9 cellular contexts compared by ENCODE assay signal in the genomic region with DNA sequence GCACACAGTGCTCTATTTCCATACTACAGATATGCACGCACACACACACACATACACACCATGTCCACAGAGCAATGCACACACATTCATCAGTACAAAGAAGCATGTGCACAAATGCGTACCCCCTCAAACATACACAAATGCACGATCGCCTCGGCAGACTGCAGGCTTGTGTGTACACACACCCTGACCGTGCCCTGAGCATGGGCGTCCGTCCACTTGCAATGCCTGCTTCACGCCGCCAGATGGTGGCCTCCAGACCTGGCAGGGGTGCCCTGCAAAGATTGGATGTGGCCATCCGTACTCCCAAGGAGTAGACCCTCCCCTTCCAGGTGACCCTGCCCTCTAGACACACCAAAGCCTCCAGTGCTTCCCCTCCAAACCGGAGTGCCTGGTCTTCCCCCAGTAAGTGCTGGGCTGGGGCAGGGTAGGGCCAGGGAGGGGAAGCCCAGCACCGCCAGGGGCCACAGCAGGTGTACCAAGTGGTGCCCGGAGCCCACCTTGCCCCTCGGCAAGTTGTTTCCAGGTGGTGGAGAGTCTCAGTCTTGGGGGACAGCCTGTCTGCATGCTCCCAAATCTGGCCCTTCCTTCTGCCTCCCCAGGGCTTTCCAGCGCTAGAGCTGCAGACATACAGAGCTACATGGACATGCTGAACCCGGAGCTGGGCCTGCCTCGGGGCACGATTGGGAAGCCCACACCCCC. TPM values are rescaled to one million over a fixed set of nuclear protein-coding genes. Genes with fewer than 3 reads are reported as not detected.
DNase-seq lines count a peak whose midpoint lies in the region; ATAC-seq and TF ChIP-seq lines count a peak whose summit lies in the region.
"Had no signal": no experiment of that assay in that cellular context is flagged by ENCODE, and none has a peak within 500 bp of the region (broad histone marks: within the 10 kb centered on the region; RNA-seq: fewer than 3 reads in every experiment).

No MANE protein-coding gene starts in this region.

- CTCF ChIA-PET in AG04449 (lab: Yijun Ruan, JAX) = interaction anchor here (0.6 to 1.8 kb wide), 8 partner anchors 11 to 199 kb away, joined by 3 to 4 read pairs (median 3); no protein-coding TSS in a partner anchor

- ATAC-seq in GM21360 (IDR thresholded peaks at IDR 0.05; ENCODE audit: unreplicated experiment) (peak; percentile 42), HG03469 (IDR thresholded peaks at IDR 0.05; ENCODE audit: unreplicated experiment) (no peak)
- peak; percentile 22 for ATAC-seq in stimulated activated naive CD8-positive, alpha-beta T cell treated with anti-CD3 and anti-CD28 coated beads, Interleukin-15, amount 100 ng/mL, for 72 hours

- H3K4me3 Mint-ChIP-seq in activated CD4-positive, alpha-beta T cell treated with anti-CD3 and anti-CD28 coated beads, Interleukin-2, amount 10 ng/mL, durations not matched to agents 24 days and 14 days = no peak overlapping the region
- no peak overlapping the region for H3K4me3 Mint-ChIP-seq in stimulated activated naive CD8-positive, alpha-beta T cell treated with anti-CD3 and anti-CD28 coated beads, Interleukin-15, amount 100 ng/mL, for 72 hours
- H3K4me3 Mint-ChIP-seq: activated naive CD4-positive, alpha-beta T cell treated with anti-CD3 and anti-CD28 coated beads, Interleukin-2, amount 50 U/mL, for 24 hours had no signal

- intact Hi-C loops in activated CD4-positive, alpha-beta T cell treated with anti-CD3 and anti-CD28 coated beads, Interleukin-2, amount 10 ng/mL, durations not matched to agents 24 days and 14 days (cut with micrococcal nuclease) = no loop called here

- POLR2A ChIA-PET in AG04449 (lab: Yijun Ruan, JAX) = no interaction called here

- H3K36me3 Mint-ChIP-seq in activated CD4-positive, alpha-beta T cell treated with anti-CD3 and anti-CD28 coated beads, Interleukin-2, amount 10 ng/mL, durations not matched to agents 24 days and 14 days (ENCODE audit: low read depth) = no peaks in the 10 kb centered on the region
- H3K36me3 Mint-ChIP-seq: activated naive CD4-positive, alpha-beta T cell treated with anti-CD3 and anti-CD28 coated beads, Interleukin-2, amount 50 U/mL, for 24 hours had no signal

- H3K27me3 Mint-ChIP-seq in activated CD4-positive, alpha-beta T cell treated with anti-CD3 and anti-CD28 coated beads, Interleukin-2, amount 10 ng/mL, durations not matched to agents 24 days and 14 days = peaks cover 40% of the 10 kb centered on the region
- H3K27me3 Mint-ChIP-seq in stimulated activated naive CD8-positive, alpha-beta T cell treated with anti-CD3 and anti-CD28 coated beads, Interleukin-15, amount 100 ng/mL, for 72 hours = peaks cover 82% of the 10 kb centered on the region

- no peak for DNase-seq in AG04449 (ENCODE audit: low read depth, low spot score)
- peak; percentile 84 for DNase-seq in activated CD4-positive, alpha-beta T cell treated with anti-CD3 and anti-CD28 coated beads, Interleukin-2, amount 10 ng/mL, durations not matched to agents 24 days and 14 days
- DNase-seq in glomerular visceral epithelial cell (ENCODE audit: extremely low spot score) = peak; percentile 31
- no peak for DNase-seq in stimulated activated naive CD8-positive, alpha-beta T cell treated with anti-CD3 and anti-CD28 coated beads, Interleukin-15, amount 100 ng/mL, for 72 hours
- no peak for DNase-seq in foreskin melanocyte
- no peak for DNase-seq in AG08395 (ENCODE audit: low spot score)

- no peak overlapping the region for H3K27ac Mint-ChIP-seq in activated CD4-positive, alpha-beta T cell treated with anti-CD3 and anti-CD28 coated beads, Interleukin-2, amount 10 ng/mL, durations not matched to agents 24 days and 14 days
- H3K27ac Mint-ChIP-seq in stimulated activated naive CD8-positive, alpha-beta T cell treated with anti-CD3 and anti-CD28 coated beads, Interleukin-15, amount 100 ng/mL, for 72 hours = no peak overlapping the region
- H3K27ac Mint-ChIP-seq: activated naive CD4-positive, alpha-beta T cell treated with anti-CD3 and anti-CD28 coated beads, Interleukin-2, amount 50 U/mL, for 24 hours had no signal

- peaks cover 14% of the 10 kb centered on the region for H3K4me1 Mint-ChIP-seq in activated CD4-positive, alpha-beta T cell treated with anti-CD3 and anti-CD28 coated beads, Interleukin-2, amount 10 ng/mL, durations not matched to agents 24 days and 14 days
- peaks cover 36% of the 10 kb centered on the region for H3K4me1 Mint-ChIP-seq in stimulated activated naive CD8-positive, alpha-beta T cell treated with anti-CD3 and anti-CD28 coated beads, Interleukin-15, amount 100 ng/mL, for 72 hours

- no peak overlapping the region for H3K4me3 ChIP-seq in AG04449 (ENCODE audit: low read depth, low read length)

- H3K9me3 Mint-ChIP-seq in activated CD4-positive, alpha-beta T cell treated with anti-CD3 and anti-CD28 coated beads, Interleukin-2, amount 10 ng/mL, durations not matched to agents 24 days and 14 days = no peaks in the 10 kb centered on the region
- H3K9me3 Mint-ChIP-seq in stimulated activated naive CD8-positive, alpha-beta T cell treated with anti-CD3 and anti-CD28 coated beads, Interleukin-15, amount 100 ng/mL, for 72 hours = no peaks in the 10 kb centered on the region
- H3K9me3 Mint-ChIP-seq: activated naive CD4-positive, alpha-beta T cell treated with anti-CD3 and anti-CD28 coated beads, Interleukin-2, amount 50 U/mL, for 24 hours had no signal

- peak; percentile 68 for TF ChIP-seq CTCF in AG04449 (IDR thresholded peaks at IDR 0.05; ENCODE audit: insufficient read depth, low read length, missing control alignments)

RNA-seq across cellular contexts. Expression of gene ESPN, which starts 20.6 kb away (rescaled TPM):
- total RNA-seq in activated CD4-positive, alpha-beta T cell treated with anti-CD3 and anti-CD28 coated beads, Interleukin-2, amount 10 ng/mL, durations not matched to agents 24 days and 14 days = 0.49 and 1.3 TPM in 2 replicates

RNA-seq across cellular contexts. Expression of gene TNFRSF25, which starts 20.8 kb away (rescaled TPM):
- 139 and 146 TPM in 2 replicates for total RNA-seq in activated CD4-positive, alpha-beta T cell treated with anti-CD3 and anti-CD28 coated beads, Interleukin-2, amount 10 ng/mL, durations not matched to agents 24 days and 14 days

RNA-seq across cellular contexts. Expression of gene HES2, which starts 25.5 kb away (rescaled TPM):
- 0.19 and 0.26 TPM in 2 replicates for total RNA-seq in activated CD4-positive, alpha-beta T cell treated with anti-CD3 and anti-CD28 coated beads, Interleukin-2, amount 10 ng/mL, durations not matched to agents 24 days and 14 days

RNA-seq across cellular contexts. Expression of gene PLEKHG5, which starts 46.3 kb away (rescaled TPM):
- total RNA-seq in activated CD4-positive, alpha-beta T cell treated with anti-CD3 and anti-CD28 coated beads, Interleukin-2, amount 10 ng/mL, durations not matched to agents 24 days and 14 days = 1.3 and 1.9 TPM in 2 replicates

RNA-seq across cellular contexts. Expression of gene ACOT7, which starts 51.6 kb away (rescaled TPM):
- 133 and 136 TPM in 2 replicates for total RNA-seq in activated CD4-positive, alpha-beta T cell treated with anti-CD3 and anti-CD28 coated beads, Interleukin-2, amount 10 ng/mL, durations not matched to agents 24 days and 14 days

Comparison
In these comparisons a context has a peak if more than half of its experiments do, and no peak if none do; other contexts are left out.
1. DNase-seq: peak in activated CD4-positive, alpha-beta T cell treated with anti-CD3 and anti-CD28 coated beads, Interleukin-2, amount 10 ng/mL, durations not matched to agents 24 days and 14 days (single experiment) and glomerular visceral epithelial cell (single experiment); none in AG04449 (single experiment), stimulated activated naive CD8-positive, alpha-beta T cell treated with anti-CD3 and anti-CD28 coated beads, Interleukin-15, amount 100 ng/mL, for 72 hours (0 of 2), foreskin melanocyte (single experiment) and AG08395 (single experiment).